In the genomic region with DNA sequence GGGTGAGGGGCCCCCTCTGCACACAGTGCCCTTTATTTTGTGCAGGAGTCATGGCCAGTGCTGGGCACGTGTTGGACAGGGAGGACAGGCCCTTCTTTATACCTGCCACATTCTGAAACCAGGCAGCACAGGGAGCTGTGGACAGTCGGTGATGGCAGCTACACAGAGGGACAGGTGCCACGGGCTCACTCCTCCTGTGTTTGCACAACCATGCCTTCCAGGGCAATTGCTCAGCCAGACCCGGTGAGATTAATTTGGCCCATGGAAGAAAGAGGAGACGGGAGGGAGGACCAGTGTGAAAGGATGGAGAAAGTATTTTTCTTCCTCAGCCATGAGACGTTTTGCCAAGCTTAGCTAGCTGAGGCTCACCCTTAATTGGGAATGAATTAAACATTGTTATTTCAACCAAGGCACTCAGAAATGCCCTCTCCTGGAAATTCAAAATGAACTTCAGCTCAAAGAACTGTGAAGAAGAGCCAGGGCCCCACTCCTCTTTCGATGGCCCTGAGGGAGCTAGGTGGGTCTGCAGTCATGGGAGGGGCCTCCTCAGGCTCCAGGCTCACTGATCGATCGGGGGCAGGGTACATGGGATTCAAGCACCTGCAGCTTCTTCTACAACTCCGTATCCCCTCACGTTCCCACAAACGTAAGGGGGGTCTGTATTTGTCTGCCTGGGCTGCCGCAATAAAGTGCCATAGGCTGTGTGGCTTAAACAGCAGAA, we compare ENCODE assay signal across 27 cellular contexts. TPM values are rescaled to one million over a fixed set of nuclear protein-coding genes. Genes with fewer than 3 reads are reported as not detected.
DNase-seq lines count a peak whose midpoint lies in the region; ATAC-seq, FAIRE-seq and TF ChIP-seq lines count a peak whose summit lies in the region.
"Had no signal": no experiment of that assay in that cellular context is flagged by ENCODE, and none has a peak within 500 bp of the region (broad histone marks: within the 10 kb centered on the region; RNA-seq: fewer than 3 reads in every experiment).

No MANE protein-coding gene starts in this region.

- H3K27ac ChIP-seq in psoas muscle: no peak overlapping the region
- H3K27ac ChIP-seq: neural progenitor cell, parathyroid adenoma, right atrium auricular region, upper lobe of right lung had no signal

- peak in 2 of 3 experiments; percentile 3 to 28 for DNase-seq in NCI-H1417 (lab: John Stamatoyannopoulos, UW)
- DNase-seq in NCI-H1417 treated with DMSO at 0.1 percent for 48 hours (lab: John Stamatoyannopoulos, UW): no peak
- DNase-seq in GM20000 (ENCODE audit: low spot score): peak; percentile 1
- no peak for DNase-seq in bronchial epithelial cell (ENCODE audit: low read depth)
- DNase-seq in psoas muscle: no peak
- DNase-seq in T1000 (lab: John Stamatoyannopoulos, UW): no peak
- DNase-seq in NCI-H1694 (lab: John Stamatoyannopoulos, UW): no peak
- DNase-seq: 8988T; activated CD4-positive, alpha-beta T cell treated with anti-CD3 and anti-CD28 coated beads, Interleukin-2, amount 10 ng/mL, durations not matched to agents 24 days and 14 days; activated effector memory CD4-positive, alpha-beta T cell treated with Interleukin-2 at 50 U/mL for 16 hours; activated naive CD8-positive, alpha-beta T cell treated with anti-CD3 and anti-CD28 coated beads, Interleukin-2, amount 10 ng/mL, durations not matched to agents 7 days and 5 days; dermis blood vessel endothelial cell; endodermal cell; mesendoderm; NCI-H187; small intestine; stimulated activated naive CD4-positive, alpha-beta T cell; T-helper 9 cell; upper lobe of right lung had no signal

- intact Hi-C loops in psoas muscle (cut with DNase I): no loop called here

- WGBS in psoas muscle, 3 donors: 57 to 75% (median 59%) methylated on average over 13 of the region's 13 CpGs

- TF ChIP-seq CTCF in GM20000 (IDR thresholded peaks at IDR 0.05; ENCODE audit: extremely low read depth, missing control alignments) (no peak), bronchial epithelial cell (IDR thresholded peaks at IDR 0.05; ENCODE audit: insufficient read depth, low read length, severe bottlenecking) (no peak), psoas muscle (IDR thresholded peaks at IDR 0.05) (no peak)

- no peaks in the 10 kb centered on the region for H3K9me3 ChIP-seq in psoas muscle
- H3K9me3 ChIP-seq: upper lobe of right lung had no signal

- no peak overlapping the region for H3K4me3 ChIP-seq in bronchial epithelial cell (ENCODE audit: low read depth, low read length)
- no peak overlapping the region for H3K4me3 ChIP-seq in psoas muscle
- H3K4me3 ChIP-seq: neural progenitor cell, right atrium auricular region, upper lobe of right lung had no signal

- H3K27me3 ChIP-seq in bronchial epithelial cell (ENCODE audit: control insufficient read depth, insufficient read depth, low read length) (no peaks in the 10 kb centered on the region), psoas muscle (ENCODE audit: insufficient read depth in 3 of 3, low read length in 2 of 3) (peaks cover 0 to 2% (median 0%) of the 10 kb centered on the region in 3 donors)
- H3K27me3 ChIP-seq: neural progenitor cell, right atrium auricular region, upper lobe of right lung had no signal

- peaks cover 6% of the 10 kb centered on the region for H3K4me1 ChIP-seq in psoas muscle
- H3K4me1 ChIP-seq: parathyroid adenoma, upper lobe of right lung had no signal

- H3K36me3 ChIP-seq in bronchial epithelial cell (ENCODE audit: control insufficient read depth, insufficient read depth, low read length) (no peaks in the 10 kb centered on the region), psoas muscle (ENCODE audit: insufficient read depth in 1 of 2, low read depth in 1 of 2) (no peaks in the 10 kb centered on the region)
- H3K36me3 ChIP-seq: right atrium auricular region, upper lobe of right lung had no signal

- ATAC-seq in psoas muscle (peak; percentile 86 to 94 (median 87)), GM21825 (IDR thresholded peaks at IDR 0.05; ENCODE audit: unreplicated experiment) (no peak)
- ATAC-seq: left lobe of liver, upper lobe of right lung had no signal

- peak; percentile 87 for FAIRE-seq in bronchial epithelial cell (lab: Jason Lieb, UNC)
- FAIRE-seq: RCC 7860, small intestine had no signal

RNA-seq across cellular contexts. Expression of a gene that starts 41.2 kb away (rescaled TPM):
- total RNA-seq in bronchial epithelial cell: 0.51 and 0.53 TPM in 2 replicates
- total RNA-seq in psoas muscle: 1 to 10 TPM; 3.2 to 9.4 (median 5.2) TPM
- polyA plus RNA-seq in psoas muscle: 1 to 10 TPM; 1.3 to 9.6 (median 3.2) TPM
- total RNA-seq: left lobe of liver, right atrium auricular region had no signal
- polyA plus RNA-seq: CD14-positive monocyte, IgD-negative memory B cell had no signal

Comparison
In these comparisons a context has a peak if more than half of its experiments do, and no peak if none do; other contexts are left out.
1. DNase-seq: peak in NCI-H1417 (2 of 3) and GM20000 (single experiment); none in NCI-H1417 treated with DMSO at 0.1 percent for 48 hours (single experiment), bronchial epithelial cell (single experiment), psoas muscle (0 of 2), T1000 (single experiment) and NCI-H1694 (single experiment).